In the genomic region with DNA sequence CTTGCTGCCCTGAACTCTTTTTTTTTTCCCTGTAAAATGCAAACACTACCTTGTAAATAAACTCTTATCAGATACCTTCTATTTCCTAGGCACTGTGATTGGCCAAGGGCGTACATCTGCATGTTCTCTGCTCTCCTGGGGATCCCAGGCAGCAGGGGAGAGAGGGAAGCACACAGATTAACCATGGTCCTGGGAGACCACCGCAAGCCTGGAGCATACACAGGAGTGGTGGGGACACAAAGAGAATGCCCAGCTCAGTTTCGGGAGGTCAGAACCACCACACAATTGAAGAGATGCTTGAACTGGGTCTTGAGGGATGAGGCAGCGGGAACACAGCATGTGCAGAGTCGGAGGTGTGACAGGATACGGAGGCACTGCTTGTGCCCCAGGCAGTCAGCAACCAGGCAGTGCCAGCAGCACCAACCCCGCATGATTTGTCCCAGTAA, we compare ENCODE assay signal across 20 cellular contexts. TPM values are rescaled to one million over a fixed set of nuclear protein-coding genes. Genes with fewer than 3 reads are reported as not detected.
DNase-seq lines count a peak whose midpoint lies in the region; ATAC-seq and TF ChIP-seq lines count a peak whose summit lies in the region.
"Had no signal": no experiment of that assay in that cellular context is flagged by ENCODE, and none has a peak within 500 bp of the region (broad histone marks: within the 10 kb centered on the region; RNA-seq: fewer than 3 reads in every experiment).

No MANE protein-coding gene starts in this region.

- ATAC-seq in mucosa of descending colon = peak; percentile 26

- H3K36me3 ChIP-seq in HEK293 (ENCODE audit: control insufficient read depth in 2 of 2, insufficient read depth in 1 of 2, low read length in 2 of 2) = no peaks in the 10 kb centered on the region
- no peaks in the 10 kb centered on the region for H3K36me3 ChIP-seq in mucosa of descending colon (ENCODE audit: low read depth)
- H3K36me3 ChIP-seq: MG63 had no signal

- H3K27ac ChIP-seq in HEK293 (ENCODE audit: extremely low read depth, low read depth, low read length) (no peak overlapping the region), VCaP (peak overlapping the region; percentile 83)
- H3K27ac ChIP-seq: 22Rv1, GM23248 had no signal

- H3K9me3 ChIP-seq in HEK293 (ENCODE audit: control insufficient read depth, insufficient read depth, low read depth, low read length) = no peaks in the 10 kb centered on the region
- no peaks in the 10 kb centered on the region for H3K9me3 ChIP-seq in mucosa of descending colon
- H3K9me3 ChIP-seq: MG63 had no signal

- intact Hi-C loops in mucosa of descending colon (cut with DNase I, micrococcal nuclease) = no loop called here

- H3K4me1 ChIP-seq in HEK293 (ENCODE audit: control insufficient read depth, insufficient read depth, low read length) = peaks cover 9% of the 10 kb centered on the region; the same call in 1 of the 2 replicates
- H3K4me1 ChIP-seq in mucosa of descending colon (ENCODE audit: low read depth) = no peaks in the 10 kb centered on the region

- TF ChIP-seq CTCF in HEK293 (tag by site-specific recombination; IDR thresholded peaks at IDR 0.05) (no peak), VCaP (conservative IDR thresholded peaks at IDR 0.05) (no peak), mucosa of descending colon (IDR thresholded peaks at IDR 0.05) (no peak)

- CTCF ChIA-PET in HEK293 (lab: Yijun Ruan, JAX) = interaction anchor here (0.6 to 1.1 kb wide), 2 partner anchors 48 to 118 kb away, joined by 4 to 5 read pairs; no protein-coding TSS in a partner anchor

- H3K4me3 ChIP-seq in HEK293 (ENCODE audit: low read depth, low read length) (no peak overlapping the region), mucosa of descending colon (no peak overlapping the region)
- H3K4me3 ChIP-seq: GM23248, MG63 had no signal

- DNase-seq in DMS153 (lab: John Stamatoyannopoulos, UW) (peak; percentile 41), DMS153 treated with DMSO at 0.1 percent for 48 hours (lab: John Stamatoyannopoulos, UW; ENCODE audit: unreplicated experiment) (no peak), mucosa of descending colon (no peak), NCI-H446 treated with DMSO at 0.1 percent for 48 hours (lab: John Stamatoyannopoulos, UW) (no peak), NCI-H748 treated with DMSO at 0.1 percent for 48 hours (lab: John Stamatoyannopoulos, UW) (no peak)
- no peak for DNase-seq in activated CD4-positive, CD25-positive, alpha-beta regulatory T cell treated with anti-CD3 and anti-CD28 coated beads, Interleukin-2, amount 50 U/mL, for 72 hours
- DNase-seq: AML-193, GDM1, GM23248, HCEC 1CT, Kasumi-1, MG63, NCI-H1048, NCI-H1694 treated with DMSO at 0.1 percent for 48 hours, NCI-H2171, NCI-H510A, SHP77 had no signal

- POLR2A ChIA-PET in HEK293 (lab: Yijun Ruan, JAX) = no interaction called here

TF ChIP-seq in HEK293, 187 proteins besides CTCF, POLR2A, EP300 and RAD21 (continues in another document):
- TF ChIP-seq ZNF514 (tag by site-specific recombination; IDR thresholded peaks at IDR 0.05) = no peak
- TF ChIP-seq BCL11A (tag by site-specific recombination; IDR thresholded peaks at IDR 0.05; ENCODE audit: low read depth) = no peak
- TF ChIP-seq ZIC2 (tag by site-specific recombination; IDR thresholded peaks at IDR 0.05) = peak; percentile 65
- no peak for TF ChIP-seq TRIM28 (IDR thresholded peaks at IDR 0.05; ENCODE audit: borderline replicate concordance, low read length)
- TF ChIP-seq ZFP41 (tag by site-specific recombination; IDR thresholded peaks at IDR 0.05; ENCODE audit: borderline replicate concordance) = no peak
- no peak for TF ChIP-seq ZNF132 (tag by site-specific recombination; IDR thresholded peaks at IDR 0.05; ENCODE audit: borderline replicate concordance)
- TF ChIP-seq, protein P1, sequence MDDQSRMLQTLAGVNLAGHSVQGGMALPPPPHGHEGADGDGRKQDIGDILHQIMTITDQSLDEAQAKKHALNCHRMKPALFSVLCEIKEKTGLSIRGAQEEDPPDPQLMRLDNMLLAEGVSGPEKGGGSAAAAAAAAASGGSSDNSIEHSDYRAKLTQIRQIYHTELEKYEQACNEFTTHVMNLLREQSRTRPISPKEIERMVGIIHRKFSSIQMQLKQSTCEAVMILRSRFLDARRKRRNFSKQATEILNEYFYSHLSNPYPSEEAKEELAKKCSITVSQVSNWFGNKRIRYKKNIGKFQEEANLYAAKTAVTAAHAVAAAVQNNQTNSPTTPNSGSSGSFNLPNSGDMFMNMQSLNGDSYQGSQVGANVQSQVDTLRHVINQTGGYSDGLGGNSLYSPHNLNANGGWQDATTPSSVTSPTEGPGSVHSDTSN (CRISPR knock-in tag; IDR thresholded peaks at IDR 0.05) = no peak
- TF ChIP-seq ZNF521 (tag by site-specific recombination; IDR thresholded peaks at IDR 0.05) = no peak
- TF ChIP-seq ZSCAN5A (tag by site-specific recombination; IDR thresholded peaks at IDR 0.05) = no peak
- TF ChIP-seq HOXC10 (CRISPR knock-in tag; IDR thresholded peaks at IDR 0.05) = no peak
- TF ChIP-seq GLI4 (tag by site-specific recombination; IDR thresholded peaks at IDR 0.05) = no peak
- no peak for TF ChIP-seq OSR2 (tag by site-specific recombination; IDR thresholded peaks at IDR 0.05)
- TF ChIP-seq KLF1 (tag by site-specific recombination; IDR thresholded peaks at IDR 0.05) = no peak
- TF ChIP-seq EGR2 (tag by site-specific recombination; IDR thresholded peaks at IDR 0.05; ENCODE audit: low read depth) = no peak
- no peak for TF ChIP-seq ZNF510 (tag by site-specific recombination; IDR thresholded peaks at IDR 0.05; ENCODE audit: insufficient replicate concordance)
- no peak for TF ChIP-seq ZNF426 (tag by site-specific recombination; IDR thresholded peaks at IDR 0.05)
- no peak for TF ChIP-seq ZNF488 (tag by site-specific recombination; IDR thresholded peaks at IDR 0.05)
- no peak for TF ChIP-seq ZFP37 (tag by site-specific recombination; IDR thresholded peaks at IDR 0.05)
- TF ChIP-seq IKZF3 (tag by site-specific recombination; IDR thresholded peaks at IDR 0.05) = no peak
- no peak for TF ChIP-seq KLF16 (tag by site-specific recombination; IDR thresholded peaks at IDR 0.05)
- TF ChIP-seq GLIS1 (tag by site-specific recombination; IDR thresholded peaks at IDR 0.05) = peak; percentile 71
- TF ChIP-seq, protein P2, sequence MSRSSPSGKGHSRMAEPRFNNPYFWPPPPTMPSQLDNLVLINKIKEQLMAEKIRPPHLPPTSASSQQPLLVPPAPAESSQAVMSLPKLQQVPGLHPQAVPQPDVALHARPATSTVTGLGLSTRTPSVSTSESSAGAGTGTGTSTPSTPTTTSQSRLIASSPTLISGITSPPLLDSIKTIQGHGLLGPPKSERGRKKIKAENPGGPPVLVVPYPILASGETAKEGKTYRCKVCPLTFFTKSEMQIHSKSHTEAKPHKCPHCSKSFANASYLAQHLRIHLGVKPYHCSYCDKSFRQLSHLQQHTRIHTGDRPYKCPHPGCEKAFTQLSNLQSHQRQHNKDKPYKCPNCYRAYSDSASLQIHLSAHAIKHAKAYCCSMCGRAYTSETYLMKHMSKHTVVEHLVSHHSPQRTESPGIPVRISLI (tag by site-specific recombination; IDR thresholded peaks at IDR 0.05) = no peak
- peak; percentile 98 for TF ChIP-seq ZBTB17 (tag by site-specific recombination; IDR thresholded peaks at IDR 0.05)
- TF ChIP-seq ZNF366 (tag by site-specific recombination; conservative IDR thresholded peaks at IDR 0.05) = no peak
- TF ChIP-seq ZNF280C (tag by site-specific recombination; IDR thresholded peaks at IDR 0.05) = no peak

RNA-seq across cellular contexts. Expression of gene GREB1, which starts 2.1 kb away (rescaled TPM):
- total RNA-seq in mucosa of descending colon = 1 to 10 TPM; 1.4 to 2.5 (median 1.6) TPM
- total RNA-seq: GM23248 had no signal
